In genomic region chr11:130166457-130166784, GRCh38 we compare ENCODE assay signal across 8 cellular contexts. TPM values are rescaled to one million over a fixed set of nuclear protein-coding genes. Genes with fewer than 3 reads are reported as not detected.
DNase-seq lines count a peak whose midpoint lies in the region; ATAC-seq and TF ChIP-seq lines count a peak whose summit lies in the region.

No MANE protein-coding gene starts in this region.

- H3K27ac ChIP-seq in heart left ventricle (no peak overlapping the region), right atrium auricular region (no peak overlapping the region), OCI-LY3 (ENCODE audit: low read length) (peak overlapping the region; percentile 92), upper lobe of left lung (peak overlapping the region in 3 of 4 donors; percentile 37 to 61 (median 54))

- H3K27me3 ChIP-seq in heart left ventricle (peaks cover 0 to 8% (median 3%) of the 10 kb centered on the region in 9 donors), right atrium auricular region (no peaks in the 10 kb centered on the region), OCI-LY3 (ENCODE audit: low read depth, low read length) (no peaks in the 10 kb centered on the region), upper lobe of left lung (peaks cover 0 to 1% (median 0%) of the 10 kb centered on the region in 4 donors)

- TF ChIP-seq POLR2A in heart left ventricle (IDR thresholded peaks at IDR 0.05) (no peak), upper lobe of left lung (IDR thresholded peaks at IDR 0.05) (peak in 1 of 4 donors; percentile 42)

- WGBS in heart left ventricle, 4 donors, result 66 to 75% (median 70%) methylated on average over 4 of the region's 4 CpGs
- 56 to 62% methylated on average over 4 of the region's 4 CpGs for WGBS in upper lobe of left lung, 2 donors

- DNase-seq in heart left ventricle, result peak in 2 of 5 donors; percentile 40 to 54
- no peak for DNase-seq in right atrium auricular region (ENCODE audit: low spot score)
- DNase-seq in fibroblast of peridontal ligament (ENCODE audit: extremely low read depth), result peak; percentile 84
- peak in 1 of 2 donors; percentile 68 for DNase-seq in upper lobe of left lung
- DNase-seq in sciatic nerve (ENCODE audit: low spot score), result no peak
- no peak for DNase-seq in activated CD8-positive, alpha-beta memory T cell treated with anti-CD3 and anti-CD28 coated beads, Interleukin-2, amount 50 U/mL, for 4 hours
- no peak for DNase-seq in C1 segment of cervical spinal cord (lab: John Stamatoyannopoulos, UW)

- H3K9ac ChIP-seq in OCI-LY3 (ENCODE audit: low read length), result peak overlapping the region; percentile 61

- H3K9me3 ChIP-seq in heart left ventricle (no peaks in the 10 kb centered on the region), right atrium auricular region (no peaks in the 10 kb centered on the region), OCI-LY3 (ENCODE audit: insufficient read depth, low read length) (no peaks in the 10 kb centered on the region), upper lobe of left lung (no peaks in the 10 kb centered on the region)

- TF ChIP-seq CTCF in heart left ventricle (IDR thresholded peaks at IDR 0.05), result no peak
- no peak for TF ChIP-seq CTCF in right atrium auricular region (IDR thresholded peaks at IDR 0.05)
- no peak for TF ChIP-seq CTCF in OCI-LY3 (IDR thresholded peaks at IDR 0.05; ENCODE audit: low read depth, low read length)
- no peak for TF ChIP-seq CTCF in upper lobe of left lung (IDR thresholded peaks at IDR 0.05)

- no peak overlapping the region for H2AFZ ChIP-seq in OCI-LY3 (ENCODE audit: low read depth, low read length)

- H3K36me3 ChIP-seq in heart left ventricle (no peaks in the 10 kb centered on the region), right atrium auricular region (no peaks in the 10 kb centered on the region), OCI-LY3 (replicated peaks; ENCODE audit: low read depth, low read length) (peaks cover 14% of the 10 kb centered on the region), upper lobe of left lung (no peaks in the 10 kb centered on the region)

- H3K4me1 ChIP-seq in heart left ventricle, result peaks cover 0 to 45% (median 4%) of the 10 kb centered on the region in 12 donors
- H3K4me1 ChIP-seq in right atrium auricular region, result peaks cover 0 to 7% of the 10 kb centered on the region in 2 donors
- H3K4me1 ChIP-seq in OCI-LY3 (ENCODE audit: low read length), result peaks cover 66% of the 10 kb centered on the region
- peaks cover 21 to 37% (median 32%) of the 10 kb centered on the region in 4 donors for H3K4me1 ChIP-seq in upper lobe of left lung

- H3K4me3 ChIP-seq in heart left ventricle (no peak overlapping the region), right atrium auricular region (no peak overlapping the region), OCI-LY3 (ENCODE audit: low read length) (peak overlapping the region; percentile 63), upper lobe of left lung (no peak overlapping the region)

- intact Hi-C loops in heart left ventricle (cut with DNase I), result no loop called here
- intact Hi-C loops in sciatic nerve (cut with DNase I), result no loop called here

- H3K79me2 ChIP-seq in OCI-LY3 (ENCODE audit: low read length), result peaks cover 87% of the 10 kb centered on the region

- peaks cover 80% of the 10 kb centered on the region for H4K20me1 ChIP-seq in OCI-LY3 (ENCODE audit: insufficient read depth, low read length)

- ATAC-seq in heart left ventricle (peak in 3 of 4 donors; percentile 46 to 78 (median 63)), upper lobe of left lung (ENCODE audit: low FRiP score in 2 of 2) (peak; percentile 72 to 85), sciatic nerve (no peak)

- peak overlapping the region; percentile 84 for H3K4me2 ChIP-seq in OCI-LY3 (ENCODE audit: low read length)

- TF ChIP-seq EP300 in upper lobe of left lung (IDR thresholded peaks at IDR 0.05), result peak in 1 of 4 donors; percentile 42

RNA-seq across cellular contexts. Expression of gene ST14, which starts 6.8 kb away (rescaled TPM):
- total RNA-seq in heart left ventricle (10 to 100 TPM in 1 of 9 donors, 1 to 10 TPM in 4, under 1 TPM in 4; 0.37 to 13.0 (median 1.3) TPM), right atrium auricular region (1 to 10 TPM in 1 of 2 donors, under 1 TPM in 1; 0.85 to 6.0 TPM), upper lobe of left lung (100 to 1,000 TPM in 1 of 6 donors, 10 to 100 TPM in 5; 49.2 to 105 (median 72.1) TPM), sciatic nerve (2.8 TPM)
- 1 to 10 TPM in 1 of 2 donors, under 1 TPM in 1; 0.61 to 1.4 TPM for polyA plus RNA-seq in heart left ventricle

Comparison
In these comparisons a context has a peak if more than half of its experiments do, and no peak if none do; other contexts are left out.
1. H3K27ac ChIP-seq: peak in OCI-LY3 (single experiment) and upper lobe of left lung (3 of 4); none in heart left ventricle (0 of 12) and right atrium auricular region (0 of 2).